Comparison of ENCODE assay signal across 15 cellular contexts in genomic region chr10:127585519-127586023, GRCh38. TPM values are rescaled to one million over a fixed set of nuclear protein-coding genes. Genes with fewer than 3 reads are reported as not detected.
DNase-seq lines count a peak whose midpoint lies in the region; TF ChIP-seq lines count a peak whose summit lies in the region.
"Had no signal": no experiment of that assay in that cellular context is flagged by ENCODE, and none has a peak within 500 bp of the region (broad histone marks: within the 10 kb centered on the region; RNA-seq: fewer than 3 reads in every experiment).

No MANE protein-coding gene starts in this region.

- no peak for DNase-seq in glomerular visceral epithelial cell (ENCODE audit: extremely low spot score)
- no peak for DNase-seq in mammary epithelial cell
- DNase-seq: AML-193; CD8-positive, alpha-beta memory T cell; DMS53; GF-D8; HCEC 1CT; HFFc6 had no signal

- H3K4me3 ChIP-seq in mammary epithelial cell (replicated peaks in 1 of 3; ENCODE audit: insufficient read depth in 1 of 3, low read depth in 2 of 3, low read length in 3 of 3) = no peak overlapping the region
- H3K4me3 ChIP-seq: BLaER1 had no signal

- intact Hi-C loops in mammary epithelial cell (cut with micrococcal nuclease) = no loop called here

- no peak for TF ChIP-seq CTCF in mammary epithelial cell (conservative IDR thresholded peaks at IDR 0.05 in 1 of 2, IDR thresholded peaks at IDR 0.05 in 1 of 2; ENCODE audit: extremely low read depth in 1 of 2, insufficient read depth in 1 of 2, low read depth in 1 of 2, low read length in 2 of 2)

- H3K27me3 ChIP-seq in layer of hippocampus (ENCODE audit: control insufficient read depth, insufficient read depth, low read length) (no peaks in the 10 kb centered on the region), mammary epithelial cell (ENCODE audit: insufficient read depth, low read length) (no peaks in the 10 kb centered on the region)
- H3K27me3 ChIP-seq: BLaER1 had no signal

- CTCF ChIA-PET in mammary epithelial cell (lab: Charles Lee; ENCODE audit: low non-redundant PET) = interaction anchor here (0.7 kb wide), 1 partner anchor 1434 kb away, joined by 3 read pairs; no protein-coding TSS in a partner anchor

- no peak overlapping the region for H2AFZ ChIP-seq in mammary epithelial cell (ENCODE audit: low read depth, low read length)

- H3K4me2 ChIP-seq in mammary epithelial cell (ENCODE audit: insufficient read depth, low read depth, low read length) = no peak overlapping the region
- H3K4me2 ChIP-seq: BLaER1 had no signal

- no peaks in the 10 kb centered on the region for H3K36me3 ChIP-seq in mammary epithelial cell (ENCODE audit: insufficient read depth, low read length)
- H3K36me3 ChIP-seq: BLaER1 had no signal

- no peak overlapping the region for H3K9ac ChIP-seq in mammary epithelial cell (ENCODE audit: insufficient read depth, low read length)
- H3K9ac ChIP-seq: BLaER1 had no signal

- no peaks in the 10 kb centered on the region for H3K4me1 ChIP-seq in mammary epithelial cell (ENCODE audit: insufficient read depth, low read length)
- H3K4me1 ChIP-seq: BLaER1 had no signal

- no peaks in the 10 kb centered on the region for H4K20me1 ChIP-seq in mammary epithelial cell (ENCODE audit: insufficient read depth, low read length)
- H4K20me1 ChIP-seq: BLaER1 had no signal

- BruUV-seq in mammary epithelial cell (replicated peaks; lab: Mats Ljungman, UMichigan) = no TSS peak

- no peaks in the 10 kb centered on the region for H3K79me2 ChIP-seq in mammary epithelial cell (ENCODE audit: insufficient read depth, low read length)

- dilution Hi-C loops in mammary epithelial cell (cut with HindIII; ENCODE audit: low sequenced_read_pairs) = no loop called here

- peak overlapping the region; percentile 52 for H3K27ac ChIP-seq in angular gyrus (ENCODE audit: low read depth, low read length)
- peak overlapping the region; percentile 51 for H3K27ac ChIP-seq in cingulate gyrus (ENCODE audit: low read depth, low read length)
- H3K27ac ChIP-seq in layer of hippocampus (ENCODE audit: low read depth, low read length) = peak overlapping the region; percentile 2
- H3K27ac ChIP-seq in temporal lobe (ENCODE audit: low read depth, low read length) = peak overlapping the region; percentile 36
- H3K27ac ChIP-seq in mammary epithelial cell (ENCODE audit: insufficient read depth, low read depth, low read length) = no peak overlapping the region
- H3K27ac ChIP-seq: BLaER1 had no signal

- in situ Hi-C loops in mammary epithelial cell (cut with MboI; ENCODE audit: low sequenced_read_pairs in 2 of 2) = no loop called here

- WGBS in mammary epithelial cell (ENCODE audit: low coverage, missing lambda C conversion rate) = 73% methylated on average over 4 of the region's 4 CpGs

- no peaks in the 10 kb centered on the region for H3K9me3 ChIP-seq in mammary epithelial cell (replicated peaks; ENCODE audit: insufficient read depth, low read length)

RNA-seq across cellular contexts. Expression of gene NPS, which starts 36.5 kb away (rescaled TPM):
- not detected for total RNA-seq in temporal lobe
- total RNA-seq in mammary epithelial cell = not detected
- not detected for polyA plus RNA-seq in mammary epithelial cell
- polyA minus RNA-seq in mammary epithelial cell = not detected
- total RNA-seq: CD8-positive, alpha-beta memory T cell; H4; HFFc6; HT1080 had no signal
- polyA plus RNA-seq: CD8-positive, alpha-beta memory T cell had no signal
